Comparison of ENCODE assay signal across 18 cellular contexts in the genomic region with DNA sequence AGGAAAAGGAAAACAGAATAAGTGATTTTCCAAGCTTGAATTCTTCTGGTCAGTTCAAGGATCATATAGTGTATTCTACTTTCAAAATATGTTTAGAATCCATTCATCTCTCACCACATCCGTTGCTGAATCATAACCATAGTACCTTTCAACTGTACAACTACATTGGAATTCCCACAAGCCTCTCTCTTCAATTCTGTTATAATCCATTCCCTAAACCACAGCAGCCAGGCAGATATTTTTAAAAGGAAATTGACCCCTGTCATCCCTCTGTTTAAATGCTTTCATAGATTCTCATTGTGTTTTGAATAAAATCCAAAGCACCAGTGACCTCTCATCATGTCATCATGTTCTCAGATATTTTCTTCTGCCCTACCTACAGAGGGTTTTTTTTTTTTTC.
DNase-seq lines count a peak whose midpoint lies in the region; ATAC-seq and TF ChIP-seq lines count a peak whose summit lies in the region.
"Had no signal": no experiment of that assay in that cellular context is flagged by ENCODE, and none has a peak within 500 bp of the region (broad histone marks: within the 10 kb centered on the region; RNA-seq: fewer than 3 reads in every experiment).

No MANE protein-coding gene starts in this region.

- H3K4me3 ChIP-seq in Caco-2 (ENCODE audit: low read depth, low read length) (no peak overlapping the region), right atrium auricular region (no peak overlapping the region)
- H3K4me3 ChIP-seq: dorsolateral prefrontal cortex, gastroesophageal sphincter, prostate gland, tibial artery had no signal

- POLR2A ChIA-PET in Caco-2 (lab: Charles Lee): no interaction called here

- intact Hi-C loops in Caco-2 (cut with micrococcal nuclease; ENCODE audit: unreplicated experiment): no loop called here

- peak; percentile 61 for DNase-seq in AG08395 (ENCODE audit: low spot score)
- peak; percentile 92 for DNase-seq in HS-5 (ENCODE audit: low read depth)
- DNase-seq in amniotic epithelial cell (ENCODE audit: low read depth): peak; percentile 84
- peak; percentile 59 for DNase-seq in foreskin melanocyte
- no peak for DNase-seq in Caco-2
- no peak for DNase-seq in HT-29 (ENCODE audit: low spot score)
- no peak for DNase-seq in right atrium auricular region (ENCODE audit: low spot score)
- DNase-seq: activated CD4-positive, alpha-beta T cell treated with anti-CD3 and anti-CD28 coated beads, Interleukin-2, amount 10 ng/mL, durations not matched to agents 7 days and 5 days; activated T-cell treated with anti-CD3 and anti-CD28 coated beads, Interleukin-2, amount 50 U/mL, for 24 hours; AML-193; dorsolateral prefrontal cortex; NCI-H146; NCI-H510A treated with DMSO at 0.1 percent for 48 hours; tibial artery had no signal

- H3K9me3 ChIP-seq in Caco-2: no peaks in the 10 kb centered on the region
- H3K9me3 ChIP-seq in right atrium auricular region: no peaks in the 10 kb centered on the region
- H3K9me3 ChIP-seq: gastroesophageal sphincter, prostate gland, tibial artery had no signal

- no peaks in the 10 kb centered on the region for H3K36me3 ChIP-seq in Caco-2 (ENCODE audit: control insufficient read depth, insufficient read depth, low read length)
- no peaks in the 10 kb centered on the region for H3K36me3 ChIP-seq in right atrium auricular region
- H3K36me3 ChIP-seq: gastroesophageal sphincter, prostate gland, tibial artery had no signal

- no peaks in the 10 kb centered on the region for H3K4me1 Mint-ChIP-seq in Caco-2 (ENCODE audit: low read depth, unreplicated experiment)
- H3K4me1 Mint-ChIP-seq: activated CD4-positive, alpha-beta T cell treated with anti-CD3 and anti-CD28 coated beads, Interleukin-2, amount 10 ng/mL, durations not matched to agents 7 days and 5 days had no signal

- no peak overlapping the region for H3K4me3 Mint-ChIP-seq in Caco-2 (ENCODE audit: unreplicated experiment)
- H3K4me3 Mint-ChIP-seq: activated CD4-positive, alpha-beta T cell treated with anti-CD3 and anti-CD28 coated beads, Interleukin-2, amount 10 ng/mL, durations not matched to agents 7 days and 5 days; activated T-cell treated with anti-CD3 and anti-CD28 coated beads, Interleukin-2, amount 50 U/mL, for 24 hours had no signal

- H3K36me3 Mint-ChIP-seq in Caco-2 (ENCODE audit: insufficient read depth, unreplicated experiment): no peaks in the 10 kb centered on the region

- H3K27me3 Mint-ChIP-seq in Caco-2 (ENCODE audit: insufficient read depth, unreplicated experiment): no peaks in the 10 kb centered on the region
- H3K27me3 Mint-ChIP-seq: activated CD4-positive, alpha-beta T cell treated with anti-CD3 and anti-CD28 coated beads, Interleukin-2, amount 10 ng/mL, durations not matched to agents 7 days and 5 days; activated T-cell treated with anti-CD3 and anti-CD28 coated beads, Interleukin-2, amount 50 U/mL, for 24 hours had no signal

- BruUV-seq in Caco-2 (replicated peaks; lab: Mats Ljungman, UMichigan): no TSS peak

- ATAC-seq in HG03280 (IDR thresholded peaks at IDR 0.05; ENCODE audit: unreplicated experiment): no peak
- ATAC-seq: gastroesophageal sphincter, Panc1 had no signal

- H3K27ac ChIP-seq in right atrium auricular region: no peak overlapping the region
- H3K27ac ChIP-seq: dorsolateral prefrontal cortex, gastroesophageal sphincter, prostate gland, tibial artery had no signal

- CTCF ChIA-PET in Caco-2 (lab: Charles Lee): no interaction called here

- H3K9me3 Mint-ChIP-seq in Caco-2 (ENCODE audit: unreplicated experiment): no peaks in the 10 kb centered on the region
- H3K9me3 Mint-ChIP-seq: activated CD4-positive, alpha-beta T cell treated with anti-CD3 and anti-CD28 coated beads, Interleukin-2, amount 10 ng/mL, durations not matched to agents 7 days and 5 days; activated T-cell treated with anti-CD3 and anti-CD28 coated beads, Interleukin-2, amount 50 U/mL, for 24 hours had no signal

- H3K27ac Mint-ChIP-seq in Caco-2 (ENCODE audit: unreplicated experiment): no peak overlapping the region
- H3K27ac Mint-ChIP-seq: activated CD4-positive, alpha-beta T cell treated with anti-CD3 and anti-CD28 coated beads, Interleukin-2, amount 10 ng/mL, durations not matched to agents 7 days and 5 days; activated T-cell treated with anti-CD3 and anti-CD28 coated beads, Interleukin-2, amount 50 U/mL, for 24 hours had no signal

- H3K27me3 ChIP-seq in Caco-2 (replicated peaks; ENCODE audit: control insufficient read depth, insufficient read depth, low read length) (no peaks in the 10 kb centered on the region), right atrium auricular region (no peaks in the 10 kb centered on the region)
- H3K27me3 ChIP-seq: dorsolateral prefrontal cortex, gastroesophageal sphincter, tibial artery had no signal

- H3K4me1 ChIP-seq in Caco-2 (no peaks in the 10 kb centered on the region), right atrium auricular region (no peaks in the 10 kb centered on the region)
- H3K4me1 ChIP-seq: gastroesophageal sphincter, prostate gland, tibial artery had no signal

- TF ChIP-seq CTCF in Caco-2 (IDR thresholded peaks at IDR 0.05; ENCODE audit: insufficient read depth in 1 of 2, low read depth in 1 of 2, low read length in 1 of 2, severe bottlenecking in 1 of 2, unreplicated experiment in 1 of 2): no peak
- TF ChIP-seq CTCF in right atrium auricular region (IDR thresholded peaks at IDR 0.05): no peak

Comparison
In these comparisons a context has a peak if more than half of its experiments do, and no peak if none do; other contexts are left out.
1. DNase-seq: peak in AG08395 (single experiment), HS-5 (single experiment), amniotic epithelial cell (single experiment) and foreskin melanocyte (single experiment); none in Caco-2 (0 of 2), HT-29 (single experiment) and right atrium auricular region (single experiment).